Comparison of ENCODE assay signal across 27 cellular contexts in genomic region chr2:200782243-200782642, GRCh38. TPM values are rescaled to one million over a fixed set of nuclear protein-coding genes. Genes with fewer than 3 reads are reported as not detected.
A peak's percentile ranks its signal among the peaks of the same experiment; 100 is the strongest.
DNase-seq lines count a peak whose midpoint lies in the region; ATAC-seq, FAIRE-seq and TF ChIP-seq lines count a peak whose summit lies in the region.
"Had no signal": no experiment of that assay in that cellular context is flagged by ENCODE, and none has a peak within 500 bp of the region (broad histone marks: within the 10 kb centered on the region; RNA-seq: fewer than 3 reads in every experiment).

No MANE protein-coding gene starts in this region.

- peak; percentile 63 for DNase-seq in EL
- no peak for DNase-seq in RWPE2 (ENCODE audit: low spot score)
- DNase-seq in esophagus muscularis mucosa (ENCODE audit: extremely low spot score): peak; percentile 34
- no peak for DNase-seq in osteocyte (ENCODE audit: extremely low spot score, unreplicated experiment)
- no peak for DNase-seq in NCI-H82 (lab: John Stamatoyannopoulos, UW)
- DNase-seq in substantia nigra (lab: John Stamatoyannopoulos, UW): no peak
- DNase-seq in GM19239 (ENCODE audit: insufficient read length, low spot score): no peak
- DNase-seq: activated CD8-positive, alpha-beta memory T cell treated with anti-CD3 and anti-CD28 coated beads for 24 hours; activated T-cell treated with anti-CD3 and anti-CD28 coated beads, Interleukin-2, amount 50 U/mL, for 24 hours; C1 segment of cervical spinal cord; colonic mucosa; endodermal cell; head of caudate nucleus; KG1; left cardiac atrium; mesendoderm; NCI-H524 treated with DMSO at 0.1 percent for 48 hours; nucleus accumbens; spleen; stimulated activated CD4-positive, alpha-beta T cell treated with anti-CD3 and anti-CD28 coated beads, Interleukin-4, amount 100 ng/mL, for 1 hour; T-helper 1 cell had no signal

- H3K4me1 ChIP-seq in RWPE2 (ENCODE audit: insufficient read depth, poor library complexity, severe bottlenecking) (peaks cover 49% of the 10 kb centered on the region), esophagus muscularis mucosa (peaks cover 0 to 5% (median 0%) of the 10 kb centered on the region in 4 donors)
- H3K4me1 ChIP-seq: colonic mucosa, spleen had no signal

- H3K4me3 ChIP-seq in RWPE2 (ENCODE audit: severe bottlenecking): no peak overlapping the region
- H3K4me3 ChIP-seq in esophagus muscularis mucosa: no peak overlapping the region
- H3K4me3 ChIP-seq: adrenal gland, colonic mucosa, spleen, suprapubic skin, vagina had no signal

- H3K36me3 ChIP-seq in RWPE2 (ENCODE audit: low read depth) (no peaks in the 10 kb centered on the region), esophagus muscularis mucosa (no peaks in the 10 kb centered on the region)
- H3K36me3 ChIP-seq: adrenal gland, colonic mucosa, spleen, suprapubic skin, vagina had no signal

- TF ChIP-seq EP300 in esophagus muscularis mucosa (IDR thresholded peaks at IDR 0.05): no peak

- H3K27me3 ChIP-seq in RWPE2 (ENCODE audit: insufficient read depth, poor library complexity, severe bottlenecking) (no peaks in the 10 kb centered on the region), esophagus muscularis mucosa (no peaks in the 10 kb centered on the region)
- H3K27me3 ChIP-seq: adrenal gland, colonic mucosa, spleen, suprapubic skin, vagina had no signal

- H3K9me3 ChIP-seq in RWPE2 (ENCODE audit: severe bottlenecking) (no peaks in the 10 kb centered on the region), esophagus muscularis mucosa (no peaks in the 10 kb centered on the region)
- H3K9me3 ChIP-seq: adrenal gland, colonic mucosa, spleen, suprapubic skin, vagina had no signal

- intact Hi-C loops in esophagus muscularis mucosa (cut with DNase I): no loop called here

- no peaks in the 10 kb centered on the region for H3K36me3 Mint-ChIP-seq in osteocyte (ENCODE audit: unreplicated experiment)
- H3K36me3 Mint-ChIP-seq: brain; stimulated activated memory B cell treated with anti-CD40 and anti-IgM and Interleukin-4, amounts not matched to agents 10 μg/mL and 1 μg/mL and 100 μg/mL, for 72 hours had no signal

- no peaks in the 10 kb centered on the region for H3K27me3 Mint-ChIP-seq in osteocyte (ENCODE audit: unreplicated experiment)
- H3K27me3 Mint-ChIP-seq: activated T-cell treated with anti-CD3 and anti-CD28 coated beads, Interleukin-2, amount 50 U/mL, for 24 hours had no signal

- H3K9me3 Mint-ChIP-seq in osteocyte (ENCODE audit: unreplicated experiment): no peaks in the 10 kb centered on the region
- H3K9me3 Mint-ChIP-seq: activated T-cell treated with anti-CD3 and anti-CD28 coated beads, Interleukin-2, amount 50 U/mL, for 24 hours; brain; endodermal cell; stimulated activated memory B cell treated with anti-CD40 and anti-IgM and Interleukin-4, amounts not matched to agents 10 μg/mL and 1 μg/mL and 100 μg/mL, for 72 hours had no signal

- peak overlapping the region; percentile 77 for H3K27ac Mint-ChIP-seq in osteocyte (ENCODE audit: unreplicated experiment)
- H3K27ac Mint-ChIP-seq: activated T-cell treated with anti-CD3 and anti-CD28 coated beads, Interleukin-2, amount 50 U/mL, for 24 hours; brain; endodermal cell; stimulated activated memory B cell treated with anti-CD40 and anti-IgM and Interleukin-4, amounts not matched to agents 10 μg/mL and 1 μg/mL and 100 μg/mL, for 72 hours had no signal

- TF ChIP-seq POLR2A in esophagus muscularis mucosa (IDR thresholded peaks at IDR 0.05; ENCODE audit: low read depth): no peak

- 59% methylated on average over 4 of the region's 4 CpGs for WGBS in esophagus muscularis mucosa

- peak; percentile 9; the same call in 1 of the 3 replicates for ATAC-seq in RWPE2 (ENCODE audit: low read depth)
- no peak for ATAC-seq in HG03175 (IDR thresholded peaks at IDR 0.05; ENCODE audit: unreplicated experiment)
- ATAC-seq: stimulated activated memory B cell treated with anti-CD40 and anti-IgM and Interleukin-4, amounts not matched to agents 10 μg/mL and 1 μg/mL and 100 μg/mL, for 72 hours had no signal

- H3K4me3 Mint-ChIP-seq in osteocyte (ENCODE audit: unreplicated experiment): no peak overlapping the region
- H3K4me3 Mint-ChIP-seq: activated T-cell treated with anti-CD3 and anti-CD28 coated beads, Interleukin-2, amount 50 U/mL, for 24 hours; brain; endodermal cell; stimulated activated memory B cell treated with anti-CD40 and anti-IgM and Interleukin-4, amounts not matched to agents 10 μg/mL and 1 μg/mL and 100 μg/mL, for 72 hours had no signal

- no peak for TF ChIP-seq CTCF in RWPE2 (IDR thresholded peaks at IDR 0.05; ENCODE audit: poor library complexity, severe bottlenecking)
- no peak for TF ChIP-seq CTCF in esophagus muscularis mucosa (IDR thresholded peaks at IDR 0.05)
- no peak for TF ChIP-seq CTCF in osteocyte (IDR thresholded peaks at IDR 0.05)

- H3K27ac ChIP-seq in RWPE2 (ENCODE audit: poor library complexity, severe bottlenecking): peak overlapping the region; percentile 76
- no peak overlapping the region for H3K27ac ChIP-seq in esophagus muscularis mucosa (replicated peaks in 1 of 4)
- H3K27ac ChIP-seq in substantia nigra (ENCODE audit: low read depth, low read length, poor library complexity, severe bottlenecking): no peak overlapping the region
- H3K27ac ChIP-seq: adrenal gland, colonic mucosa, spleen, suprapubic skin, vagina had no signal

- peaks cover 61% of the 10 kb centered on the region for H3K4me1 Mint-ChIP-seq in osteocyte (ENCODE audit: unreplicated experiment)
- H3K4me1 Mint-ChIP-seq: brain; endodermal cell; stimulated activated memory B cell treated with anti-CD40 and anti-IgM and Interleukin-4, amounts not matched to agents 10 μg/mL and 1 μg/mL and 100 μg/mL, for 72 hours had no signal

- no peak for FAIRE-seq in GM19239 (lab: Jason Lieb, UNC)

RNA-seq across cellular contexts. Expression of gene BZW1, which starts 29.5 kb away (rescaled TPM):
- 100 to 1,000 TPM; 262 to 444 (median 376) TPM for total RNA-seq in esophagus muscularis mucosa
- 199 and 214 TPM in 2 replicates for total RNA-seq in osteocyte

Comparison
In these comparisons a context has a peak if more than half of its experiments do, and no peak if none do; other contexts are left out.
1. DNase-seq: peak in EL (single experiment) and esophagus muscularis mucosa (single experiment); none in RWPE2 (single experiment), osteocyte (single experiment), NCI-H82 (single experiment), substantia nigra (0 of 49) and GM19239 (single experiment).